Comparison of ENCODE assay signal across 20 cellular contexts in the genomic region with DNA sequence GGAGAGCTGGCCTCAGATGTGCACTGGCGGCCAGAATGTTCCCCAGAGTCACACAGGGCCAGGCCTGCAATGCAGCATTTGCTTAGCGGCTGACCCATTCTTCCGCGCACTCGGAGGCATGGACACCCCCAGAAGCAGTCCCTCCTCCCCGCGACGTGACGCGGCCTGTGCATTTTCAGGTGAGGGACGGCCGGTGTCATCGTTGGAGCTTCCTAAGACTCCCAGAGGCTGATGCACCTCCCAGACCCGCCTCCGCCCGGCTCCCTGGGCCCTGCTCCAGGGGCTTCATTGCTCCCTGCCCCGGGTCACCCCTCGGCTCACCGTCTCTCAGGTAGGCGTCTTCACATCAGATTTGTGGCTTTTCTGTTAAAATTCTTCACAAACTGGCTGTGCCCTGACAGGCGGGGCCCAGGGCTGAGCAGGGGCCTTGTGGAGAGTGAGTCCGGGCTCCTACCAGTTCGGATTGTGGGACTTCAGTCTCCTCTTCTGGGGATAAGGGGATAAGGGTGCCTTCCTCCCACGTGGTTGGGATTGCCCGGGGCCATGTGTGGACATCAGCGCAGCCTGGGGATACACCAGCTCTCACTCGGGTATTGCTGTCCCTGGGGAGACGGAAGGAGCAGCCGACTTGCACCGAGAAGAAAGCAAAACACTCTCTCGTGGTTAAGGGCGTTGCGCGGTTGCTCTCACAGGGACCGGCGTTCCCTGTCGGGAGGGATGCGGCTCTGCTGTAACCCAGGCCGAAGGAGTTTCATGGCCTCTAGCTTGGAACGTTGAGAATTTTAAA.
DNase-seq lines count a peak whose midpoint lies in the region; FAIRE-seq and TF ChIP-seq lines count a peak whose summit lies in the region.
"Had no signal": no experiment of that assay in that cellular context is flagged by ENCODE, and none has a peak within 500 bp of the region (broad histone marks: within the 10 kb centered on the region; RNA-seq: fewer than 3 reads in every experiment).

No MANE protein-coding gene starts in this region.

- H3K9me3 Mint-ChIP-seq in CD14-positive monocyte (peaks cover 0 to 1% (median 0%) of the 10 kb centered on the region in 7 donors), nephron progenitor cell (peaks cover 2% of the 10 kb centered on the region), Caco-2 (ENCODE audit: unreplicated experiment) (no peaks in the 10 kb centered on the region)
- H3K9me3 Mint-ChIP-seq: CD4-positive, CD25-positive, alpha-beta regulatory T cell had no signal

- H3K79me1 ChIP-seq in H1 (ENCODE audit: low read depth, low read length) = no peaks in the 10 kb centered on the region

- no peak overlapping the region for H2BK5ac ChIP-seq in H1 (ENCODE audit: low read depth, low read length)

- TF ChIP-seq RAD21 in H1 (IDR thresholded peaks at IDR 0.05 in 1 of 2, conservative IDR thresholded peaks at IDR 0.05 in 1 of 2; ENCODE audit: low read depth in 2 of 2, low read length in 2 of 2) = no peak

- H3K4me3 ChIP-seq in H1 (ENCODE audit: extremely low read depth in 1 of 4, insufficient read depth in 2 of 4, low read depth in 3 of 4, low read length in 4 of 4) = no peak overlapping the region
- no peak overlapping the region for H3K4me3 ChIP-seq in osteoblast (ENCODE audit: insufficient read depth, low read length)
- no peak overlapping the region for H3K4me3 ChIP-seq in Caco-2 (ENCODE audit: low read depth, low read length)
- H3K4me3 ChIP-seq in BE2C (ENCODE audit: low read depth, low read length) = no peak overlapping the region
- H3K4me3 ChIP-seq: GM23248, K562, SK-N-MC had no signal

- H2BK12ac ChIP-seq in H1 (ENCODE audit: low read depth, low read length) = no peak overlapping the region

- no peak overlapping the region for H3K9ac ChIP-seq in H1 (replicated peaks in 1 of 4; ENCODE audit: extremely low read depth in 1 of 4, low read depth in 3 of 4, low read length in 3 of 4)
- H3K9ac ChIP-seq: GM23248 had no signal

- no peak for TF ChIP-seq POLR2A in H1 (IDR thresholded peaks at IDR 0.05; ENCODE audit: control extremely low read depth in 1 of 2, low read depth in 2 of 2, low read length in 2 of 2)

- no peak overlapping the region for H2BK20ac ChIP-seq in H1 (ENCODE audit: low read length)

- H2AFZ ChIP-seq in H1 (ENCODE audit: low read length) (no peak overlapping the region), osteoblast (ENCODE audit: low read length) (no peak overlapping the region)
- H2AFZ ChIP-seq: GM23248 had no signal

- H3K36me3 Mint-ChIP-seq in CD14-positive monocyte (no peaks in the 10 kb centered on the region), nephron progenitor cell (ENCODE audit: low read depth) (no peaks in the 10 kb centered on the region), Caco-2 (ENCODE audit: insufficient read depth, unreplicated experiment) (no peaks in the 10 kb centered on the region)
- H3K36me3 Mint-ChIP-seq: CD4-positive, CD25-positive, alpha-beta regulatory T cell had no signal

- in situ Hi-C loops in GM13976 (cut with MboI; ENCODE audit: low sequenced_read_pairs, unreplicated experiment) = no loop called here

- H3K4me2 ChIP-seq in H1 (ENCODE audit: insufficient read depth in 1 of 2, low read depth in 2 of 2, low read length in 2 of 2) (no peak overlapping the region), osteoblast (ENCODE audit: insufficient read depth, low read length) (no peak overlapping the region)

- CTCF ChIA-PET in H1 (lab: Charles Lee; ENCODE audit: partially characterized antibody) = no interaction called here
- CTCF ChIA-PET in Caco-2 (lab: Charles Lee) = no interaction called here

- H3K27ac Mint-ChIP-seq in CD14-positive monocyte (no peak overlapping the region), nephron progenitor cell (no peak overlapping the region), Caco-2 (ENCODE audit: unreplicated experiment) (no peak overlapping the region)
- H3K27ac Mint-ChIP-seq: CD4-positive, CD25-positive, alpha-beta regulatory T cell had no signal

- no TSS peak for BruUV-seq in Caco-2 (replicated peaks; lab: Mats Ljungman, UMichigan)

- no peak overlapping the region for H3K14ac ChIP-seq in H1 (ENCODE audit: insufficient read length)

- POLR2A ChIA-PET in H1 (lab: Charles Lee; ENCODE audit: partially characterized antibody) = no interaction called here
- POLR2A ChIA-PET in Caco-2 (lab: Charles Lee) = no interaction called here

- FAIRE-seq in H1 (lab: Jason Lieb, UNC) = no peak

- no peak for TF ChIP-seq EP300 in H1 (IDR thresholded peaks at IDR 0.05; ENCODE audit: borderline replicate concordance in 1 of 2, low read depth in 2 of 2, low read length in 2 of 2)

- H4K20me1 ChIP-seq in H1 (replicated peaks in 1 of 2; ENCODE audit: control insufficient read depth in 1 of 2, insufficient read depth in 2 of 2, low read length in 2 of 2) (peaks cover 0 to 5% of the 10 kb centered on the region in 2 experiments), osteoblast (ENCODE audit: insufficient read depth, low read length) (no peaks in the 10 kb centered on the region)

- no peaks in the 10 kb centered on the region; a peak in 1 of 7 replicates for H3K27me3 ChIP-seq in H1 (replicated peaks in 1 of 4; ENCODE audit: control insufficient read depth in 3 of 4, extremely low read depth in 1 of 4, insufficient read depth in 3 of 4, low read length in 3 of 4)
- H3K27me3 ChIP-seq in osteoblast (ENCODE audit: insufficient read depth, low read length) = no peaks in the 10 kb centered on the region
- no peaks in the 10 kb centered on the region for H3K27me3 ChIP-seq in Caco-2 (replicated peaks; ENCODE audit: control insufficient read depth, insufficient read depth, low read length)
- no peaks in the 10 kb centered on the region for H3K27me3 ChIP-seq in BE2C

- H4K5ac ChIP-seq in H1 (ENCODE audit: insufficient read length, low read depth, low read length) = no peak overlapping the region

- no peaks in the 10 kb centered on the region for H3K4me1 Mint-ChIP-seq in CD14-positive monocyte
- no peaks in the 10 kb centered on the region for H3K4me1 Mint-ChIP-seq in nephron progenitor cell
- no peaks in the 10 kb centered on the region for H3K4me1 Mint-ChIP-seq in Caco-2 (ENCODE audit: low read depth, unreplicated experiment)
- H3K4me1 Mint-ChIP-seq: CD4-positive, CD25-positive, alpha-beta regulatory T cell had no signal

- intact Hi-C loops in CD14-positive monocyte (cut with micrococcal nuclease) = no loop called here
- intact Hi-C loops in Caco-2 (cut with micrococcal nuclease; ENCODE audit: unreplicated experiment) = no loop called here

- H3K79me2 ChIP-seq in H1 (ENCODE audit: control insufficient read depth in 1 of 2, insufficient read depth in 2 of 2, low read length in 2 of 2) (no peaks in the 10 kb centered on the region), osteoblast (ENCODE audit: insufficient read depth, low read length) (no peaks in the 10 kb centered on the region)

- no peak overlapping the region for H3K4ac ChIP-seq in H1 (replicated peaks; ENCODE audit: insufficient read length, low read depth, low read length)

- TF ChIP-seq CTCF in CD14-positive monocyte (IDR thresholded peaks at IDR 0.05) = no peak
- TF ChIP-seq CTCF in GM13976 (IDR thresholded peaks at IDR 0.05; ENCODE audit: borderline replicate concordance, control extremely low read depth, extremely low read depth, insufficient read depth, missing control alignments) = no peak
- no peak for TF ChIP-seq CTCF in H1 (IDR thresholded peaks at IDR 0.05; ENCODE audit: control extremely low read depth in 1 of 3, insufficient read depth in 1 of 3, low read depth in 1 of 3, low read length in 3 of 3)
- no peak for TF ChIP-seq CTCF in osteoblast (IDR thresholded peaks at IDR 0.05; ENCODE audit: extremely low read depth, low read depth, low read length)
- TF ChIP-seq CTCF in nephron progenitor cell (IDR thresholded peaks at IDR 0.05) = no peak
- no peak for TF ChIP-seq CTCF in Caco-2 (IDR thresholded peaks at IDR 0.05; ENCODE audit: insufficient read depth in 1 of 2, low read depth in 1 of 2, low read length in 1 of 2, severe bottlenecking in 1 of 2, unreplicated experiment in 1 of 2)
- no peak for TF ChIP-seq CTCF in BE2C (IDR thresholded peaks at IDR 0.05; ENCODE audit: low read depth, low read length)

- H3K9me3 ChIP-seq in H1 (ENCODE audit: insufficient read depth in 2 of 2, low read depth in 1 of 2, low read length in 1 of 2) (0 out of 4 replicates have a peak, but pooled peaks cover 0 to 4% of the 10 kb centered on the region in 2 experiments), osteoblast (ENCODE audit: low read depth, low read length) (no peaks in the 10 kb centered on the region), Caco-2 (no peaks in the 10 kb centered on the region), BE2C (no peaks in the 10 kb centered on the region)

- H2BK120ac ChIP-seq in H1 (replicated peaks; ENCODE audit: low read depth, low read length) = no peak overlapping the region

- H3K56ac ChIP-seq in H1 (replicated peaks; ENCODE audit: insufficient read length, low read depth, low read length) = no peak overlapping the region

- DNase-seq in CD14-positive monocyte (ENCODE audit: low spot score) (peak; percentile 19), GM13976 (ENCODE audit: low spot score) (peak; percentile 23), H1 (ENCODE audit: low read depth in 1 of 2, low spot score in 2 of 2) (peak in 1 of 2 experiments; percentile 35), osteoblast (ENCODE audit: insufficient read length, low spot score, missing footprints) (peak; percentile 81), nephron progenitor cell (no peak), Caco-2 (no peak), BE2C (no peak), SIG-M5 (lab: John Stamatoyannopoulos, UW) (no peak)
- DNase-seq: ACHN; AML-193; Calu3; CD4-positive, CD25-positive, alpha-beta regulatory T cell; DMS53; GM23248; NCI-H1436; NCI-H2029 treated with DMSO at 0.1 percent for 48 hours; NCI-H510A; NCI-H774 had no signal

- 91% methylated on average over 34 of the region's 40 CpGs; no CpG with 5 or more reads in 1 of the 2 experiments for WGBS in H1 (ENCODE audit: extremely low coverage in 1 of 2, insufficient coverage in 1 of 2, insufficient read length in 1 of 2, insufficient replicate concordance in 2 of 2, low coverage in 1 of 2, low lambda C conversion rate in 2 of 2, missing lambda C conversion rate in 1 of 2), 2 experiments

- H3K36me3 ChIP-seq in H1 (ENCODE audit: control insufficient read depth in 2 of 4, insufficient read depth in 4 of 4, low read length in 3 of 4) (no peaks in the 10 kb centered on the region), osteoblast (ENCODE audit: insufficient read depth, low read length) (no peaks in the 10 kb centered on the region), Caco-2 (ENCODE audit: control insufficient read depth, insufficient read depth, low read length) (no peaks in the 10 kb centered on the region), BE2C (no peaks in the 10 kb centered on the region)

- no peak overlapping the region for H4K91ac ChIP-seq in H1 (replicated peaks; ENCODE audit: insufficient read length, low read length)

- no peak overlapping the region for H3K18ac ChIP-seq in H1 (ENCODE audit: extremely low read depth, low read length)

- H3K27ac ChIP-seq in H1 (ENCODE audit: low read depth, low read length) (no peak overlapping the region), osteoblast (ENCODE audit: low read depth, low read length) (no peak overlapping the region)
- H3K27ac ChIP-seq: GM23248, SK-N-MC had no signal

- peaks cover 8% of the 10 kb centered on the region; the same call in 1 of the 2 replicates for H3K23me2 ChIP-seq in H1 (ENCODE audit: low read depth, low read length)

- peaks cover 0 to 4% (median 0%) of the 10 kb centered on the region in 4 experiments; a peak in 1 of 7 replicates for H3K4me1 ChIP-seq in H1 (replicated peaks in 1 of 4; ENCODE audit: control insufficient read depth in 3 of 4, insufficient read depth in 4 of 4, low read length in 3 of 4)
- no peaks in the 10 kb centered on the region for H3K4me1 ChIP-seq in osteoblast (ENCODE audit: insufficient read depth, low read length)
- no peaks in the 10 kb centered on the region for H3K4me1 ChIP-seq in Caco-2
- H3K4me1 ChIP-seq in BE2C = no peaks in the 10 kb centered on the region

- no peak overlapping the region for H3K4me3 Mint-ChIP-seq in CD14-positive monocyte
- no peak overlapping the region for H3K4me3 Mint-ChIP-seq in nephron progenitor cell
- H3K4me3 Mint-ChIP-seq in Caco-2 (ENCODE audit: unreplicated experiment) = no peak overlapping the region
- H3K4me3 Mint-ChIP-seq: CD4-positive, CD25-positive, alpha-beta regulatory T cell had no signal

- H2AK5ac ChIP-seq in H1 (ENCODE audit: low read depth, low read length) = no peak overlapping the region

- H4K8ac ChIP-seq in H1 (ENCODE audit: extremely low read depth, insufficient read depth, low read length) = peak overlapping the region; percentile 68

- peaks cover 0 to 2% (median 2%) of the 10 kb centered on the region in 3 donors for H3K27me3 Mint-ChIP-seq in CD14-positive monocyte (ENCODE audit: low read depth in 3 of 3)
- peaks cover 14% of the 10 kb centered on the region for H3K27me3 Mint-ChIP-seq in nephron progenitor cell (ENCODE audit: low read depth, poor library complexity)
- H3K27me3 Mint-ChIP-seq in Caco-2 (ENCODE audit: insufficient read depth, unreplicated experiment) = peaks cover 3% of the 10 kb centered on the region

- H2BK15ac ChIP-seq in H1 (ENCODE audit: low read length) = no peak overlapping the region

- H3K23ac ChIP-seq in H1 (ENCODE audit: insufficient read length) = no peak overlapping the region

Comparison
In these comparisons a context has a peak if more than half of its experiments do, and no peak if none do; other contexts are left out.
1. DNase-seq: peak in CD14-positive monocyte (single experiment), GM13976 (single experiment) and osteoblast (single experiment); none in nephron progenitor cell (single experiment), Caco-2 (0 of 2), BE2C (single experiment) and SIG-M5 (single experiment).